20 cellular contexts compared by ENCODE assay signal in genomic region chr5:143716856-143717255, GRCh38.
DNase-seq lines count a peak whose midpoint lies in the region; ATAC-seq and TF ChIP-seq lines count a peak whose summit lies in the region.
"Had no signal": no experiment of that assay in that cellular context is flagged by ENCODE, and none has a peak within 500 bp of the region (broad histone marks: within the 10 kb centered on the region; RNA-seq: fewer than 3 reads in every experiment).

No MANE protein-coding gene starts in this region.

- TF ChIP-seq CTCF in right atrium auricular region (IDR thresholded peaks at IDR 0.05) (no peak), chondrocyte (IDR thresholded peaks at IDR 0.05) (no peak)

- no peaks in the 10 kb centered on the region for H3K27me3 Mint-ChIP-seq in chondrocyte (ENCODE audit: low read depth)
- H3K27me3 Mint-ChIP-seq: B cell had no signal

- peak; percentile 71 for ATAC-seq in Right ventricle myocardium superior (ENCODE audit: poor library complexity)
- ATAC-seq in sciatic nerve: peak; percentile 80
- no peak for ATAC-seq in GM21390 (IDR thresholded peaks at IDR 0.05; ENCODE audit: unreplicated experiment)
- ATAC-seq in HG02610 (IDR thresholded peaks at IDR 0.05; ENCODE audit: unreplicated experiment): no peak
- no peak for ATAC-seq in HG03354 (IDR thresholded peaks at IDR 0.05; ENCODE audit: poor library complexity, severe bottlenecking, unreplicated experiment)
- ATAC-seq: PC-3 had no signal

- peak overlapping the region in 1 of 2 donors; percentile 4 for H3K27ac ChIP-seq in right atrium auricular region

- no peaks in the 10 kb centered on the region for H3K9me3 ChIP-seq in right atrium auricular region

- no peaks in the 10 kb centered on the region for H3K27me3 ChIP-seq in right atrium auricular region

- peaks cover 0 to 24% of the 10 kb centered on the region in 2 donors for H3K4me1 ChIP-seq in right atrium auricular region

- no peaks in the 10 kb centered on the region for H3K9me3 Mint-ChIP-seq in chondrocyte (ENCODE audit: low read depth)
- H3K9me3 Mint-ChIP-seq: CD14-positive monocyte had no signal

- H3K36me3 ChIP-seq in right atrium auricular region: no peaks in the 10 kb centered on the region

- H3K4me1 Mint-ChIP-seq in chondrocyte (ENCODE audit: low read depth): peaks cover 26% of the 10 kb centered on the region
- H3K4me1 Mint-ChIP-seq: H9 had no signal

- DNase-seq in Right ventricle myocardium superior: no peak
- no peak for DNase-seq in right atrium auricular region (ENCODE audit: low spot score)
- DNase-seq in chondrocyte (ENCODE audit: low spot score): no peak
- peak; percentile 29 for DNase-seq in left kidney (ENCODE audit: low read depth, low spot score)
- no peak for DNase-seq in sciatic nerve (ENCODE audit: low spot score)
- DNase-seq: DMS53, H9, Kasumi-1, NCI-H1694, NCI-H2081, NCI-H2171 treated with DMSO at 0.1 percent for 48 hours, NCI-H446 treated with DMSO at 0.1 percent for 48 hours, NCI-H526 treated with DMSO at 0.1 percent for 48 hours, PC-3, SHP77 treated with DMSO at 0.1 percent for 48 hours had no signal

- no peaks in the 10 kb centered on the region for H3K36me3 Mint-ChIP-seq in chondrocyte (ENCODE audit: low read depth)
- H3K36me3 Mint-ChIP-seq: CD14-positive monocyte had no signal

- H3K27ac Mint-ChIP-seq in chondrocyte (ENCODE audit: unreplicated experiment): peak overlapping the region; percentile 56
- H3K27ac Mint-ChIP-seq: B cell, CD14-positive monocyte, H9 had no signal

- intact Hi-C loops in Right ventricle myocardium superior (cut with DNase I): no loop called here
- intact Hi-C loops in sciatic nerve (cut with DNase I): no loop called here

- H3K4me3 ChIP-seq in right atrium auricular region: no peak overlapping the region

- H3K4me3 Mint-ChIP-seq in chondrocyte (ENCODE audit: unreplicated experiment): no peak overlapping the region
- H3K4me3 Mint-ChIP-seq: B cell, CD14-positive monocyte, H9 had no signal

Comparison
In these comparisons a context has a peak if more than half of its experiments do, and no peak if none do; other contexts are left out.
1. ATAC-seq: peak in Right ventricle myocardium superior (single experiment) and sciatic nerve (single experiment); none in GM21390 (single experiment), HG02610 (single experiment) and HG03354 (single experiment).